ENCODE assay signal across 27 cellular contexts in genomic region chr4:5069916-5070315, GRCh38. TPM values are rescaled to one million over a fixed set of nuclear protein-coding genes. Genes with fewer than 3 reads are reported as not detected.
"Had no signal": no experiment of that assay in that cellular context is flagged by ENCODE, and none has a peak within 500 bp of the region (broad histone marks: within the 10 kb centered on the region; RNA-seq: fewer than 3 reads in every experiment).

No MANE protein-coding gene starts in this region.

- H3K9me3 ChIP-seq: adrenal gland, body of pancreas, Peyer's patch, SJSA1 had no signal

- H3K27ac ChIP-seq: adrenal gland, body of pancreas, Peyer's patch, SJSA1 had no signal

- H3K27me3 Mint-ChIP-seq: activated CD8-positive, alpha-beta T cell treated with anti-CD3 and anti-CD28 coated beads for 36 hours; activated naive CD4-positive, alpha-beta T cell treated with anti-CD3 and anti-CD28 coated beads, Interleukin-2, amount 10 ng/mL, durations not matched to agents 7 days and 5 days; activated naive CD8-positive, alpha-beta T cell treated with anti-CD3 and anti-CD28 coated beads, Interleukin-2, amount 10 ng/mL, durations not matched to agents 7 days and 5 days had no signal

- H3K9me3 Mint-ChIP-seq: central memory CD8-positive, alpha-beta T cell had no signal

- H3K27ac Mint-ChIP-seq: activated CD8-positive, alpha-beta T cell treated with anti-CD3 and anti-CD28 coated beads for 36 hours; activated naive CD4-positive, alpha-beta T cell treated with anti-CD3 and anti-CD28 coated beads, Interleukin-2, amount 10 ng/mL, durations not matched to agents 7 days and 5 days; activated naive CD8-positive, alpha-beta T cell treated with anti-CD3 and anti-CD28 coated beads, Interleukin-2, amount 10 ng/mL, durations not matched to agents 7 days and 5 days; activated T-cell treated with anti-CD3 and anti-CD28 coated beads, Interleukin-2, amount 50 U/mL, for 72 hours; activated T-helper 2 cell treated with anti-CD3 and anti-CD28 coated beads, Interferon-gamma antibody, Interleukin-2, Interleukin-4, amounts not matched to agents 10 μg/mL and 5 μg/mL and 100 μg/mL, durations not matched to agents 14 hours and 24 hours and 36 hours; T-helper 1 cell treated with Interleukin-12 subunit alpha and Interleukin-12 subunit beta and Interleukin-4 antibody, amounts not matched to agents 30 μg/mL and 1 μg/mL, for 36 hours had no signal

- H3K4me3 Mint-ChIP-seq: activated CD8-positive, alpha-beta T cell treated with anti-CD3 and anti-CD28 coated beads for 36 hours; activated naive CD4-positive, alpha-beta T cell treated with anti-CD3 and anti-CD28 coated beads, Interleukin-2, amount 10 ng/mL, durations not matched to agents 7 days and 5 days; activated naive CD8-positive, alpha-beta T cell treated with anti-CD3 and anti-CD28 coated beads, Interleukin-2, amount 10 ng/mL, durations not matched to agents 7 days and 5 days; activated T-cell treated with anti-CD3 and anti-CD28 coated beads, Interleukin-2, amount 50 U/mL, for 72 hours; central memory CD8-positive, alpha-beta T cell; T-helper 1 cell treated with Interleukin-12 subunit alpha and Interleukin-12 subunit beta and Interleukin-4 antibody, amounts not matched to agents 30 μg/mL and 1 μg/mL, for 36 hours had no signal

- H3K27me3 ChIP-seq: adrenal gland, body of pancreas, Peyer's patch, SJSA1 had no signal

- H3K36me3 ChIP-seq: adrenal gland, Peyer's patch, SJSA1 had no signal

- H3K4me1 Mint-ChIP-seq: activated naive CD4-positive, alpha-beta T cell treated with anti-CD3 and anti-CD28 coated beads, Interleukin-2, amount 10 ng/mL, durations not matched to agents 7 days and 5 days; activated naive CD8-positive, alpha-beta T cell treated with anti-CD3 and anti-CD28 coated beads, Interleukin-2, amount 10 ng/mL, durations not matched to agents 7 days and 5 days; central memory CD8-positive, alpha-beta T cell had no signal

- H3K4me1 ChIP-seq: adrenal gland, body of pancreas, Peyer's patch, SJSA1 had no signal

- H3K4me3 ChIP-seq: adrenal gland, body of pancreas, Peyer's patch, SJSA1 had no signal

- DNase-seq: activated CD4-positive, alpha-beta T cell treated with anti-CD3 and anti-CD28 coated beads for 4 hours; activated CD8-positive, alpha-beta memory T cell treated with anti-CD3 and anti-CD28 coated beads, Interleukin-2, amount 50 U/mL, for 4 hours; activated CD8-positive, alpha-beta T cell treated with anti-CD3 and anti-CD28 coated beads for 36 hours; activated gamma-delta T cell treated with Interleukin-2 at 50 U/mL for 16 hours; activated naive CD4-positive, alpha-beta T cell treated with anti-CD3 and anti-CD28 coated beads, Interleukin-2, amount 10 ng/mL, durations not matched to agents 7 days and 5 days; activated naive CD8-positive, alpha-beta T cell treated with anti-CD3 and anti-CD28 coated beads, Interleukin-2, amount 10 ng/mL, durations not matched to agents 7 days and 5 days; activated T-cell treated with anti-CD3 and anti-CD28 coated beads, Interleukin-2, amount 50 U/mL, for 72 hours; adrenal gland; anterior cingulate cortex; Kasumi-1; KBM-7; NCI-H1048; NCI-H146; NCI-H187 treated with DMSO at 0.1 percent for 48 hours; NCI-H2081 treated with DMSO at 0.1 percent for 48 hours; NCI-H446; NCI-H524; NCI-H82; NK-92 treated with Interleukin-12 subunit alpha and Interleukin-12 subunit beta, amount 100 ng/mL, for 24 hours; OCI-M1; Peyer's patch; SHP77 had no signal

- H3K36me3 Mint-ChIP-seq: activated naive CD4-positive, alpha-beta T cell treated with anti-CD3 and anti-CD28 coated beads, Interleukin-2, amount 10 ng/mL, durations not matched to agents 7 days and 5 days; activated naive CD8-positive, alpha-beta T cell treated with anti-CD3 and anti-CD28 coated beads, Interleukin-2, amount 10 ng/mL, durations not matched to agents 7 days and 5 days had no signal

RNA-seq across cellular contexts. Expression of gene STK32B, which starts 18.6 kb away (rescaled TPM):
- total RNA-seq: activated CD8-positive, alpha-beta T cell treated with anti-CD3 and anti-CD28 coated beads for 36 hours; activated naive CD8-positive, alpha-beta T cell treated with anti-CD3 and anti-CD28 coated beads, Interleukin-2, amount 10 ng/mL, durations not matched to agents 7 days and 5 days; activated T-cell treated with anti-CD3 and anti-CD28 coated beads, Interleukin-2, amount 50 U/mL, for 72 hours; activated T-helper 2 cell treated with anti-CD3 and anti-CD28 coated beads, Interferon-gamma antibody, Interleukin-2, Interleukin-4, amounts not matched to agents 10 μg/mL and 5 μg/mL and 100 μg/mL, durations not matched to agents 14 hours and 24 hours and 36 hours had no signal

RNA-seq across cellular contexts. Expression of gene CYTL1, which starts 50.7 kb away (rescaled TPM):
- total RNA-seq: activated CD8-positive, alpha-beta T cell treated with anti-CD3 and anti-CD28 coated beads for 36 hours; activated naive CD8-positive, alpha-beta T cell treated with anti-CD3 and anti-CD28 coated beads, Interleukin-2, amount 10 ng/mL, durations not matched to agents 7 days and 5 days; activated T-cell treated with anti-CD3 and anti-CD28 coated beads, Interleukin-2, amount 50 U/mL, for 72 hours; activated T-helper 2 cell treated with anti-CD3 and anti-CD28 coated beads, Interferon-gamma antibody, Interleukin-2, Interleukin-4, amounts not matched to agents 10 μg/mL and 5 μg/mL and 100 μg/mL, durations not matched to agents 14 hours and 24 hours and 36 hours had no signal
